17 cellular contexts compared by ENCODE assay signal in genomic region chr12:68831751-68832503, GRCh38. TPM values are rescaled to one million over a fixed set of nuclear protein-coding genes. Genes with fewer than 3 reads are reported as not detected.
DNase-seq lines count a peak whose midpoint lies in the region; ATAC-seq and TF ChIP-seq lines count a peak whose summit lies in the region.
"Had no signal": no experiment of that assay in that cellular context is flagged by ENCODE, and none has a peak within 500 bp of the region (broad histone marks: within the 10 kb centered on the region; RNA-seq: fewer than 3 reads in every experiment).

No MANE protein-coding gene starts in this region.

- H3K4me3 Mint-ChIP-seq in CD8-positive, alpha-beta T cell, result no peak overlapping the region
- no peak overlapping the region for H3K4me3 Mint-ChIP-seq in activated T-helper 1 cell treated with anti-CD3 and anti-CD28 coated beads, Interleukin-12 subunit alpha, Interleukin-12 subunit beta, Interleukin-2, Interleukin-4 antibody, amounts not matched to agents 30 ng/mL and 10 ng/mL and 1 ng/mL, durations not matched to agents 14 hours and 24 hours and 36 hours
- H3K4me3 Mint-ChIP-seq: CD8-positive, alpha-beta memory T cell; T-cell had no signal

- H4K8ac ChIP-seq in mesenchymal stem cell (ENCODE audit: low read length), result no peak overlapping the region

- no peak for TF ChIP-seq EP300 in Ishikawa (IDR thresholded peaks at IDR 0.05; ENCODE audit: borderline replicate concordance)

- H2AK5ac ChIP-seq in mesenchymal stem cell (ENCODE audit: low read length, severe bottlenecking), result no peak overlapping the region

- H4K91ac ChIP-seq in mesenchymal stem cell (ENCODE audit: low read length), result no peak overlapping the region

- TF ChIP-seq RAD21 in Ishikawa (IDR thresholded peaks at IDR 0.05; ENCODE audit: low read depth), result no peak

- no peak overlapping the region for H3K4me3 ChIP-seq in mesenchymal stem cell (ENCODE audit: insufficient read depth in 1 of 2, low read depth in 1 of 2, low read length in 2 of 2)
- H3K4me3 ChIP-seq in CD8-positive, alpha-beta T cell (ENCODE audit: low read depth, low read length), result no peak overlapping the region
- H3K4me3 ChIP-seq: BLaER1 treated with 17β-estradiol and CSF1 and Interleukin-3, amounts not matched to agents 10 nM and 100 nM; HAP-1 had no signal

- no peak overlapping the region for H3K4ac ChIP-seq in mesenchymal stem cell (ENCODE audit: low read depth in 1 of 2, low read length in 2 of 2)

- no peaks in the 10 kb centered on the region for H3K27me3 ChIP-seq in mesenchymal stem cell (ENCODE audit: control insufficient read depth in 1 of 2, insufficient read depth in 1 of 2, low read length in 2 of 2)
- H3K27me3 ChIP-seq in CD8-positive, alpha-beta T cell (ENCODE audit: insufficient read depth, low read length), result no peaks in the 10 kb centered on the region
- H3K27me3 ChIP-seq: BLaER1 treated with 17β-estradiol and CSF1 and Interleukin-3, amounts not matched to agents 10 nM and 100 nM had no signal

- H3K9me3 ChIP-seq in mesenchymal stem cell (ENCODE audit: control insufficient read depth, low read length), result no peaks in the 10 kb centered on the region
- no peaks in the 10 kb centered on the region for H3K9me3 ChIP-seq in CD8-positive, alpha-beta T cell (ENCODE audit: low read length)
- H3K9me3 ChIP-seq: BLaER1 treated with 17β-estradiol and CSF1 and Interleukin-3, amounts not matched to agents 10 nM and 100 nM; HAP-1; SK-N-SH had no signal

- H3K9ac ChIP-seq in mesenchymal stem cell (ENCODE audit: low read length), result peak overlapping the region; percentile 45
- H3K9ac ChIP-seq: SK-N-SH had no signal

- no peak overlapping the region for H3K4me2 ChIP-seq in mesenchymal stem cell (ENCODE audit: low read length, poor library complexity, severe bottlenecking)
- H3K4me2 ChIP-seq: SK-N-SH had no signal

- no peak for TF ChIP-seq CTCF in 22Rv1 (IDR thresholded peaks at IDR 0.05)
- no peak for TF ChIP-seq CTCF in CD8-positive, alpha-beta T cell (IDR thresholded peaks at IDR 0.05)

- no peaks in the 10 kb centered on the region for H3K9me3 Mint-ChIP-seq in CD8-positive, alpha-beta T cell
- no peaks in the 10 kb centered on the region for H3K9me3 Mint-ChIP-seq in activated T-helper 1 cell treated with anti-CD3 and anti-CD28 coated beads, Interleukin-12 subunit alpha, Interleukin-12 subunit beta, Interleukin-2, Interleukin-4 antibody, amounts not matched to agents 30 ng/mL and 10 ng/mL and 1 ng/mL, durations not matched to agents 14 hours and 24 hours and 36 hours
- H3K9me3 Mint-ChIP-seq: CD8-positive, alpha-beta memory T cell; T-cell had no signal

- H2BK15ac ChIP-seq in mesenchymal stem cell (ENCODE audit: low read depth, poor library complexity, severe bottlenecking), result no peak overlapping the region

- no peak overlapping the region for H3K14ac ChIP-seq in mesenchymal stem cell (ENCODE audit: low read length in 2 of 2)

- no peak overlapping the region for H2BK5ac ChIP-seq in mesenchymal stem cell (ENCODE audit: low read depth, low read length, poor library complexity, severe bottlenecking)

- H2BK120ac ChIP-seq in mesenchymal stem cell (ENCODE audit: low read depth, low read length), result no peak overlapping the region

- H3K4me1 Mint-ChIP-seq in CD8-positive, alpha-beta T cell (ENCODE audit: low read depth), result peaks cover 8% of the 10 kb centered on the region
- H3K4me1 Mint-ChIP-seq in activated T-helper 1 cell treated with anti-CD3 and anti-CD28 coated beads, Interleukin-12 subunit alpha, Interleukin-12 subunit beta, Interleukin-2, Interleukin-4 antibody, amounts not matched to agents 30 ng/mL and 10 ng/mL and 1 ng/mL, durations not matched to agents 14 hours and 24 hours and 36 hours (ENCODE audit: low read depth), result peaks cover 32% of the 10 kb centered on the region

- peaks cover 10% of the 10 kb centered on the region for H3K79me1 ChIP-seq in mesenchymal stem cell (replicated peaks; ENCODE audit: low read length, poor library complexity, severe bottlenecking)

- CTCF ChIA-PET in CD8-positive, alpha-beta T cell (lab: Charles Lee), result interaction anchor here (1.9 to 4.0 kb wide), 3 partner anchors 16 to 238 kb away, joined by 6 to 53 read pairs (median 10); no protein-coding TSS in a partner anchor

- peaks cover 34 to 95% of the 10 kb centered on the region in 2 experiments for H3K36me3 ChIP-seq in mesenchymal stem cell (ENCODE audit: control insufficient read depth in 1 of 2, insufficient read depth in 2 of 2, low read depth in 1 of 2, low read length in 2 of 2)
- peaks cover 22% of the 10 kb centered on the region for H3K36me3 ChIP-seq in CD8-positive, alpha-beta T cell (ENCODE audit: insufficient read depth, low read length)

- intact Hi-C loops in CD8-positive, alpha-beta T cell (cut with DNase I, micrococcal nuclease), result loop anchor here in 1 of 2 experiments (5.0 kb wide), 1 partner anchor 405 kb away; the partner anchor contains the start of gene CPSF6
- intact Hi-C loops in activated T-helper 1 cell treated with anti-CD3 and anti-CD28 coated beads, Interleukin-12 subunit alpha, Interleukin-12 subunit beta, Interleukin-2, Interleukin-4 antibody, amounts not matched to agents 30 ng/mL and 10 ng/mL and 1 ng/mL, durations not matched to agents 14 hours and 24 hours and 36 hours (cut with micrococcal nuclease), result loop anchor here (5.0 kb wide), 1 partner anchor 410 kb away; no protein-coding TSS in a partner anchor

- no peak for DNase-seq in mesenchymal stem cell
- DNase-seq in CD8-positive, alpha-beta T cell, result no peak
- DNase-seq in activated T-helper 1 cell treated with anti-CD3 and anti-CD28 coated beads, Interleukin-12 subunit alpha, Interleukin-12 subunit beta, Interleukin-2, Interleukin-4 antibody, amounts not matched to agents 30 ng/mL and 10 ng/mL and 1 ng/mL, durations not matched to agents 14 hours and 24 hours and 36 hours (ENCODE audit: low spot score), result no peak
- DNase-seq: CD8-positive, alpha-beta memory T cell; NCI-H1694 treated with DMSO at 0.1 percent for 48 hours; NCI-H2227 treated with DMSO at 0.1 percent for 48 hours; NCI-H510A treated with DMSO at 0.1 percent for 48 hours; SHP77; SK-N-SH; T-cell had no signal

- H2AFZ ChIP-seq in mesenchymal stem cell (ENCODE audit: low read depth, low read length), result no peak overlapping the region

- no peak overlapping the region for H3K23ac ChIP-seq in mesenchymal stem cell (ENCODE audit: low read length in 2 of 2)

- no peak for ATAC-seq in CD8-positive, alpha-beta T cell
- ATAC-seq in GM19035 (IDR thresholded peaks at IDR 0.05; ENCODE audit: unreplicated experiment), result no peak
- no peak for ATAC-seq in HG03342 (IDR thresholded peaks at IDR 0.05; ENCODE audit: unreplicated experiment)
- ATAC-seq: T-cell had no signal

- WGBS in mesenchymal stem cell, result 95% methylated on average over 12 of the region's 14 CpGs

- no peak overlapping the region for H3K18ac ChIP-seq in mesenchymal stem cell (ENCODE audit: low read depth in 1 of 2, low read length in 2 of 2)

- TF ChIP-seq POLR2A in GM19193 (IDR thresholded peaks at IDR 0.05; ENCODE audit: extremely low read depth, insufficient read depth, insufficient read length), result peak; percentile 38

- H3K27ac ChIP-seq in 22Rv1, result 0 out of 2 replicates have a peak overlapping the region, but pooled peaks have one; percentile 1
- H3K27ac ChIP-seq in mesenchymal stem cell (ENCODE audit: low read length, poor library complexity, severe bottlenecking), result no peak overlapping the region
- no peak overlapping the region for H3K27ac ChIP-seq in CD8-positive, alpha-beta T cell (ENCODE audit: low read depth, low read length)

- no peak overlapping the region for H2BK12ac ChIP-seq in mesenchymal stem cell (ENCODE audit: low read length in 2 of 2)

- H3K4me1 ChIP-seq in mesenchymal stem cell (ENCODE audit: control insufficient read depth, insufficient read depth, low read depth, low read length), result peaks cover 3% of the 10 kb centered on the region
- H3K4me1 ChIP-seq in CD8-positive, alpha-beta T cell (ENCODE audit: insufficient read depth, low read length), result no peaks in the 10 kb centered on the region

- H3K27ac Mint-ChIP-seq in CD8-positive, alpha-beta T cell, result no peak overlapping the region
- H3K27ac Mint-ChIP-seq in activated T-helper 1 cell treated with anti-CD3 and anti-CD28 coated beads, Interleukin-12 subunit alpha, Interleukin-12 subunit beta, Interleukin-2, Interleukin-4 antibody, amounts not matched to agents 30 ng/mL and 10 ng/mL and 1 ng/mL, durations not matched to agents 14 hours and 24 hours and 36 hours, result no peak overlapping the region
- H3K27ac Mint-ChIP-seq: T-cell had no signal

- no peaks in the 10 kb centered on the region for H3K27me3 Mint-ChIP-seq in CD8-positive, alpha-beta T cell (ENCODE audit: low read depth)
- no peaks in the 10 kb centered on the region for H3K27me3 Mint-ChIP-seq in activated T-helper 1 cell treated with anti-CD3 and anti-CD28 coated beads, Interleukin-12 subunit alpha, Interleukin-12 subunit beta, Interleukin-2, Interleukin-4 antibody, amounts not matched to agents 30 ng/mL and 10 ng/mL and 1 ng/mL, durations not matched to agents 14 hours and 24 hours and 36 hours (ENCODE audit: insufficient read depth)
- H3K27me3 Mint-ChIP-seq: CD8-positive, alpha-beta memory T cell; T-cell had no signal

- POLR2A ChIA-PET in CD8-positive, alpha-beta T cell (lab: Charles Lee), result interaction anchor here (0.7 to 3.2 kb wide), 2 partner anchors 11 to 24 kb away, joined by 3 to 16 read pairs; partner anchors contain the start of gene MDM2

- H3K36me3 Mint-ChIP-seq in CD8-positive, alpha-beta T cell, result peaks cover 57% of the 10 kb centered on the region
- H3K36me3 Mint-ChIP-seq in activated T-helper 1 cell treated with anti-CD3 and anti-CD28 coated beads, Interleukin-12 subunit alpha, Interleukin-12 subunit beta, Interleukin-2, Interleukin-4 antibody, amounts not matched to agents 30 ng/mL and 10 ng/mL and 1 ng/mL, durations not matched to agents 14 hours and 24 hours and 36 hours (ENCODE audit: low read depth), result peaks cover 52% of the 10 kb centered on the region

TF ChIP-seq in Ishikawa, 13 proteins besides CTCF, POLR2A, EP300 and RAD21 (continues in another document):
- TF ChIP-seq TEAD4 (IDR thresholded peaks at IDR 0.05), result peak; percentile 33; the same call in 1 of the 2 replicates

RNA-seq across cellular contexts. Expression of gene MDM2, which starts 23.9 kb away (rescaled TPM):
- polyA plus RNA-seq in mesenchymal stem cell (2013, experiment 1 of 2), result 95.3 TPM
- 102 TPM for polyA plus RNA-seq in mesenchymal stem cell (2013, experiment 2 of 2)
- 10 to 100 TPM; 95.1 to 98.0 TPM for total RNA-seq in CD8-positive, alpha-beta T cell
- 279 and 303 TPM in 2 replicates for total RNA-seq in activated T-helper 1 cell treated with anti-CD3 and anti-CD28 coated beads, Interleukin-12 subunit alpha, Interleukin-12 subunit beta, Interleukin-2, Interleukin-4 antibody, amounts not matched to agents 30 ng/mL and 10 ng/mL and 1 ng/mL, durations not matched to agents 14 hours and 24 hours and 36 hours
